In the genomic region with DNA sequence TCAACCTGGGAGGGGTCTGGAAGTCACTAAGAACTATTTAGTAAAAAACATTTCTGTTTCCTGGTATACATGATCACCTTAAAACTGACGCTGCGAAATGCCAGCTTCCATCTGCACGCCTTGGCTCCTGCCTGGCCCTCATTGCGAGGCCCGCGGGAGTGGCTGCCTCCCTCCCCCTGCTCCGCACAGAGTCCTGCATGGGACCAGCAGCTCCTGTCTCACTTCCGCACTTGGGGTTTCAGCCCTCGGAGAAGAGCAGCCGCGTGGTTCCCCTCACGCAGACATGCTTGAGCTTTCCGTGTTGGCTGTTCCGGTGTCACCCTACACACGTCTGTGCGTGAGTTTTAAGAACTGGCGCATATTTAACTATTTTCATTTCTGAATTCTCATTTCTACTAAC, we compare ENCODE assay signal across 1 cellular context.
TF ChIP-seq lines count a peak whose summit lies in the region.

No MANE protein-coding gene starts in this region.

TF ChIP-seq in HepG2, 621 proteins besides CTCF, POLR2A, EP300 and RAD21:
- TF ChIP-seq MLLT10 (CRISPR knock-in tag; IDR thresholded peaks at IDR 0.05) = no peak
- TF ChIP-seq NFIB (CRISPR knock-in tag; IDR thresholded peaks at IDR 0.05; ENCODE audit: borderline replicate concordance) = no peak
- TF ChIP-seq CCAR2 (optimal IDR thresholded peaks at IDR 0.05; ENCODE audit: low read depth, low read length) = no peak
- no peak for TF ChIP-seq HNRNPLL (IDR thresholded peaks at IDR 0.05; ENCODE audit: low read depth, low read length, poor library complexity, severe bottlenecking)
- TF ChIP-seq AGO2 (optimal IDR thresholded peaks at IDR 0.05; ENCODE audit: low read depth, low read length) = peak; percentile 22
